ENCODE assay signal across 14 cellular contexts in genomic region chr6:162151050-162151658, GRCh38.
DNase-seq lines count a peak whose midpoint lies in the region; ATAC-seq and TF ChIP-seq lines count a peak whose summit lies in the region.
"Had no signal": no experiment of that assay in that cellular context is flagged by ENCODE, and none has a peak within 500 bp of the region (broad histone marks: within the 10 kb centered on the region; RNA-seq: fewer than 3 reads in every experiment).

No MANE protein-coding gene starts in this region.

- H3K9ac ChIP-seq in KMS-11: no peak overlapping the region

- H3K4me1 ChIP-seq in KMS-11 (ENCODE audit: low read depth, poor library complexity, severe bottlenecking): peaks cover 22% of the 10 kb centered on the region
- no peaks in the 10 kb centered on the region for H3K4me1 ChIP-seq in adrenal gland (replicated peaks in 1 of 2)
- H3K4me1 ChIP-seq: prostate gland, tibial nerve had no signal

- H3K27ac Mint-ChIP-seq in stimulated activated naive B cell treated with anti-CD40 and anti-IgM and Interleukin-4, amounts not matched to agents 10 μg/mL and 1 μg/mL and 100 μg/mL, for 72 hours: no peak overlapping the region
- no peak overlapping the region for H3K27ac Mint-ChIP-seq in T-cell
- H3K27ac Mint-ChIP-seq: activated naive CD4-positive, alpha-beta T cell treated with anti-CD3 and anti-CD28 coated beads for 36 hours had no signal

- peaks cover 4 to 11% of the 10 kb centered on the region in 2 donors for H3K4me1 Mint-ChIP-seq in stimulated activated naive B cell treated with anti-CD40 and anti-IgM and Interleukin-4, amounts not matched to agents 10 μg/mL and 1 μg/mL and 100 μg/mL, for 72 hours
- H3K4me1 Mint-ChIP-seq in T-cell: no peaks in the 10 kb centered on the region

- POLR2A ChIA-PET in T-cell (lab: Charles Lee): no interaction called here

- H3K27me3 ChIP-seq in KMS-11 (ENCODE audit: insufficient read depth, low read depth): no peaks in the 10 kb centered on the region
- H3K27me3 ChIP-seq in adrenal gland: no peaks in the 10 kb centered on the region
- H3K27me3 ChIP-seq: tibial nerve had no signal

- ATAC-seq in stimulated activated naive B cell treated with anti-CD40 and anti-IgM and Interleukin-4, amounts not matched to agents 10 μg/mL and 1 μg/mL and 100 μg/mL, for 72 hours (replicated peaks): peak; percentile 59 to 69
- ATAC-seq in T-cell (replicated peaks in 1 of 4): no peak
- no peak for ATAC-seq in GM18870 (IDR thresholded peaks at IDR 0.05; ENCODE audit: unreplicated experiment)
- ATAC-seq: left cardiac atrium had no signal

- peak overlapping the region; percentile 65 for H3K4me2 ChIP-seq in KMS-11

- H3K36me3 ChIP-seq in KMS-11 (ENCODE audit: insufficient read depth) (no peaks in the 10 kb centered on the region), adrenal gland (replicated peaks in 1 of 2) (no peaks in the 10 kb centered on the region)
- H3K36me3 ChIP-seq: prostate gland had no signal

- intact Hi-C loops in adrenal gland (cut with DNase I): no loop called here

- no peak overlapping the region for H3K4me3 Mint-ChIP-seq in stimulated activated naive B cell treated with anti-CD40 and anti-IgM and Interleukin-4, amounts not matched to agents 10 μg/mL and 1 μg/mL and 100 μg/mL, for 72 hours
- no peak overlapping the region for H3K4me3 Mint-ChIP-seq in T-cell
- H3K4me3 Mint-ChIP-seq: activated naive CD4-positive, alpha-beta T cell treated with anti-CD3 and anti-CD28 coated beads for 36 hours had no signal

- CTCF ChIA-PET in T-cell (lab: Charles Lee): no interaction called here

- H3K27ac ChIP-seq in KMS-11 (peak overlapping the region; percentile 48), adrenal gland (peak overlapping the region in 1 of 5 donors; percentile 25)
- H3K27ac ChIP-seq: prostate gland, tibial nerve, VCaP had no signal

- H4K20me1 ChIP-seq in KMS-11 (ENCODE audit: insufficient read depth): no peaks in the 10 kb centered on the region

- no peaks in the 10 kb centered on the region for H3K79me2 ChIP-seq in KMS-11 (ENCODE audit: insufficient read depth, low read depth)

- peaks cover 2 to 8% of the 10 kb centered on the region in 2 donors for H3K9me3 Mint-ChIP-seq in stimulated activated naive B cell treated with anti-CD40 and anti-IgM and Interleukin-4, amounts not matched to agents 10 μg/mL and 1 μg/mL and 100 μg/mL, for 72 hours
- no peaks in the 10 kb centered on the region for H3K9me3 Mint-ChIP-seq in T-cell
- H3K9me3 Mint-ChIP-seq: activated naive CD4-positive, alpha-beta T cell treated with anti-CD3 and anti-CD28 coated beads for 36 hours had no signal

- TF ChIP-seq POLR2A in adrenal gland (IDR thresholded peaks at IDR 0.05): no peak

- 67 to 71% (median 67%) methylated on average over 6 of the region's 6 CpGs for WGBS in adrenal gland, 4 donors

- H3K9me3 ChIP-seq in adrenal gland (replicated peaks in 1 of 3): no peaks in the 10 kb centered on the region
- H3K9me3 ChIP-seq: prostate gland had no signal

- H3K36me3 Mint-ChIP-seq in stimulated activated naive B cell treated with anti-CD40 and anti-IgM and Interleukin-4, amounts not matched to agents 10 μg/mL and 1 μg/mL and 100 μg/mL, for 72 hours: peaks cover 0 to 1% of the 10 kb centered on the region in 2 donors
- no peaks in the 10 kb centered on the region for H3K36me3 Mint-ChIP-seq in T-cell

- TF ChIP-seq CTCF in KMS-11 (conservative IDR thresholded peaks at IDR 0.05; ENCODE audit: low read depth, low read length) (no peak), adrenal gland (IDR thresholded peaks at IDR 0.05) (no peak)

- H3K27me3 Mint-ChIP-seq in stimulated activated naive B cell treated with anti-CD40 and anti-IgM and Interleukin-4, amounts not matched to agents 10 μg/mL and 1 μg/mL and 100 μg/mL, for 72 hours: no peaks in the 10 kb centered on the region
- no peaks in the 10 kb centered on the region for H3K27me3 Mint-ChIP-seq in T-cell

- H3K4me3 ChIP-seq in KMS-11 (IDR thresholded peaks at IDR 0.05; ENCODE audit: insufficient read depth, low read depth, low read length) (no peak overlapping the region), adrenal gland (no peak overlapping the region)
- H3K4me3 ChIP-seq: prostate gland, tibial nerve had no signal

- H2AFZ ChIP-seq in KMS-11 (ENCODE audit: low read depth): peak overlapping the region; percentile 25; the same call in 1 of the 2 replicates

- peak; percentile 60 for DNase-seq in SKM-1 treated with dmso at 0.1 percent for 144 hours (lab: John Stamatoyannopoulos, UW; ENCODE audit: unreplicated experiment)
- peak; percentile 35 for DNase-seq in glomerular visceral epithelial cell (ENCODE audit: extremely low spot score)
- DNase-seq in stimulated activated naive B cell treated with anti-CD40 and anti-IgM and Interleukin-4, amounts not matched to agents 10 μg/mL and 1 μg/mL and 100 μg/mL, for 72 hours: no peak
- no peak for DNase-seq in T-cell
- DNase-seq in adrenal gland: no peak
- DNase-seq: activated naive CD4-positive, alpha-beta T cell treated with anti-CD3 and anti-CD28 coated beads for 36 hours; left cardiac atrium; NCI-H1436; NCI-H226 had no signal

Comparison
In these comparisons a context has a peak if more than half of its experiments do, and no peak if none do; other contexts are left out.
1. DNase-seq: peak in SKM-1 treated with dmso at 0.1 percent for 144 hours (single experiment) and glomerular visceral epithelial cell (single experiment); none in stimulated activated naive B cell treated with anti-CD40 and anti-IgM and Interleukin-4, amounts not matched to agents 10 μg/mL and 1 μg/mL and 100 μg/mL, for 72 hours (single experiment), T-cell (0 of 34) and adrenal gland (0 of 7).
2. ATAC-seq: peak in stimulated activated naive B cell treated with anti-CD40 and anti-IgM and Interleukin-4, amounts not matched to agents 10 μg/mL and 1 μg/mL and 100 μg/mL, for 72 hours (2 of 2); none in T-cell (0 of 4) and GM18870 (single experiment).